21 cellular contexts compared by ENCODE assay signal in the genomic region with DNA sequence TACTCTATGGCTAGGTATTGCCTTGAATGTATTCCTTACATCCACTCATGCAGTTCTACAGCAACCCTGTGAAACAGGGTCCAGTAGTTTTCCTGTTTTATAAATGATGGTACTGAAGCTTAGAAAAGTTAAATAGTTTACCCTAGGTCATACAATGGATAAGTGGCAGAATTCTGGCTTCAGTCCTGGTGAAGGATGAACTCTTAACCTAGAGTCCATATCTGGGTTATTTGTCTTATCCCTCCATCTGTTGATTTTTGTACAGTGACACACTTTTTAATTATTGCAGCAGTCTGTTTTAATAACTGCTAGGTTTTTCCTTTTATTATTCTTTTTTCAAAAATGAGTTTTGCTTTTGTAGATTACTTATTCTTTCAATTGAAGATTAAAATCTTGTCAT.
"Had no signal": no experiment of that assay in that cellular context is flagged by ENCODE, and none has a peak within 500 bp of the region (broad histone marks: within the 10 kb centered on the region; RNA-seq: fewer than 3 reads in every experiment).

No MANE protein-coding gene starts in this region.

- DNase-seq: activated CD4-positive, alpha-beta T cell treated with anti-CD3 and anti-CD28 coated beads for 4 hours; activated CD8-positive, alpha-beta memory T cell treated with anti-CD3 and anti-CD28 coated beads, Interleukin-2, amount 50 U/mL, for 4 hours; activated CD8-positive, alpha-beta T cell treated with anti-CD3 and anti-CD28 coated beads for 36 hours; activated naive CD4-positive, alpha-beta T cell treated with anti-CD3 and anti-CD28 coated beads, Interleukin-2, amount 50 U/mL, for 16 hours; activated naive CD8-positive, alpha-beta T cell treated with anti-CD3 and anti-CD28 coated beads, Interleukin-2, amount 10 ng/mL, durations not matched to agents 7 days and 5 days; activated T-cell treated with anti-CD3 and anti-CD28 coated beads, Interleukin-2, amount 50 U/mL, for 72 hours; aorta; KG1; NCI-H1092; NCI-H1417 treated with DMSO at 0.1 percent for 48 hours; NCI-H1694; NCI-H2029; NCI-H2107; NCI-H2171 treated with DMSO at 0.1 percent for 48 hours; NCI-H226; NCI-H510A treated with DMSO at 0.1 percent for 48 hours; SHP77 treated with DMSO at 0.1 percent for 48 hours had no signal

- H3K4me1 Mint-ChIP-seq: activated naive CD8-positive, alpha-beta T cell treated with anti-CD3 and anti-CD28 coated beads, Interleukin-2, amount 10 ng/mL, durations not matched to agents 7 days and 5 days had no signal

- H3K4me3 ChIP-seq: breast epithelium had no signal

- H3K36me3 ChIP-seq: breast epithelium had no signal

- H3K27me3 ChIP-seq: breast epithelium had no signal

- H3K27ac ChIP-seq: breast epithelium had no signal

- H3K4me3 Mint-ChIP-seq: activated CD8-positive, alpha-beta T cell treated with anti-CD3 and anti-CD28 coated beads for 36 hours; activated naive CD8-positive, alpha-beta T cell treated with anti-CD3 and anti-CD28 coated beads, Interleukin-2, amount 10 ng/mL, durations not matched to agents 7 days and 5 days; activated T-cell treated with anti-CD3 and anti-CD28 coated beads, Interleukin-2, amount 50 U/mL, for 72 hours; T-helper 2 cell treated with Interferon-gamma antibody and Interleukin-4, amounts not matched to agents 5 μg/mL and 100 μg/mL, for 36 hours had no signal

- ATAC-seq: activated CD4-positive, CD25-positive, alpha-beta regulatory T cell treated with anti-CD3 and anti-CD28 coated beads, Interleukin-2, amount 50 U/mL, for 24 hours; activated CD8-positive, alpha-beta T cell treated with anti-CD3 and anti-CD28 coated beads for 36 hours; activated T-cell treated with anti-CD3 and anti-CD28 coated beads, Interleukin-2, amount 50 U/mL, for 72 hours had no signal

- H3K9me3 Mint-ChIP-seq: activated CD8-positive, alpha-beta T cell treated with anti-CD3 and anti-CD28 coated beads for 36 hours; activated naive CD8-positive, alpha-beta T cell treated with anti-CD3 and anti-CD28 coated beads, Interleukin-2, amount 10 ng/mL, durations not matched to agents 7 days and 5 days; activated T-cell treated with anti-CD3 and anti-CD28 coated beads, Interleukin-2, amount 50 U/mL, for 72 hours; activated T-helper 2 cell treated with anti-CD3 and anti-CD28 coated beads, Interferon-gamma antibody, Interleukin-2, Interleukin-4, amounts not matched to agents 10 μg/mL and 5 μg/mL and 100 μg/mL, durations not matched to agents 14 hours and 24 hours and 36 hours; T-helper 2 cell treated with Interferon-gamma antibody and Interleukin-4, amounts not matched to agents 5 μg/mL and 100 μg/mL, for 36 hours had no signal

- H3K27ac Mint-ChIP-seq: activated CD8-positive, alpha-beta T cell treated with anti-CD3 and anti-CD28 coated beads for 36 hours; activated naive CD8-positive, alpha-beta T cell treated with anti-CD3 and anti-CD28 coated beads, Interleukin-2, amount 10 ng/mL, durations not matched to agents 7 days and 5 days; activated T-cell treated with anti-CD3 and anti-CD28 coated beads, Interleukin-2, amount 50 U/mL, for 72 hours; activated T-helper 2 cell treated with anti-CD3 and anti-CD28 coated beads, Interferon-gamma antibody, Interleukin-2, Interleukin-4, amounts not matched to agents 10 μg/mL and 5 μg/mL and 100 μg/mL, durations not matched to agents 14 hours and 24 hours and 36 hours; T-helper 2 cell treated with Interferon-gamma antibody and Interleukin-4, amounts not matched to agents 5 μg/mL and 100 μg/mL, for 36 hours had no signal

- H3K4me1 ChIP-seq: breast epithelium had no signal

- H3K27me3 Mint-ChIP-seq: activated CD8-positive, alpha-beta T cell treated with anti-CD3 and anti-CD28 coated beads for 36 hours had no signal

- H3K9me3 ChIP-seq: breast epithelium had no signal

- H3K36me3 Mint-ChIP-seq: activated naive CD8-positive, alpha-beta T cell treated with anti-CD3 and anti-CD28 coated beads, Interleukin-2, amount 10 ng/mL, durations not matched to agents 7 days and 5 days had no signal
